ENCODE assay signal across 1 cellular context in the genomic region with DNA sequence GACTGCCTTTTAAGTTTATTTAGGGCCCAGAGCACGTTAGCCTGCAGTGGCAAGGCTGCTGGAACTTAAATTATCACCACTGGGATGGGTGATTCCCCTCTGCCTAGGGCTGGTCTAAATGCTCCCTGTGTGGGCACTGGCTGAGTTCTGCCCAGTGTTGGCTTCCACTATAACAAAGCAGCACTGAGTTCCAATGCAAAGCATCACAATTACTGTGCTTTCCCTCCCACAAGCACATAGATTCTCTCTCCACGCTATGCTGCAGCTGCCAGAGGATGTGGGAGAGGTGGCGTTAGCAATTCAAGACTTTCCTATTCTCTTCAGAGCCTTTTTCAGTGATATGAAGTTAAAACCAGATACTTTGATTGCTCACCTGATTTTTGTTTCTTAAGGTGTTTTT.
TF ChIP-seq lines count a peak whose summit lies in the region.

No MANE protein-coding gene starts in this region.

TF ChIP-seq in GM23338, 12 proteins besides CTCF, POLR2A, EP300 and RAD21 (continued from another document):
- TF ChIP-seq ZNF462 (CRISPR knock-in tag; IDR thresholded peaks at IDR 0.05) (no peak), EZH2phosphoT487 (IDR thresholded peaks at IDR 0.05; ENCODE audit: unreplicated experiment) (no peak), NANOG (IDR thresholded peaks at IDR 0.05; ENCODE audit: borderline replicate concordance) (no peak), POLR2AphosphoS5 (IDR thresholded peaks at IDR 0.05; ENCODE audit: low read depth) (no peak), CREB1 (CRISPR knock-in tag; IDR thresholded peaks at IDR 0.05; ENCODE audit: low read depth) (no peak), JUNB (IDR thresholded peaks at IDR 0.05; ENCODE audit: unreplicated experiment) (no peak), EZH2 (IDR thresholded peaks at IDR 0.05; ENCODE audit: low read depth, unreplicated experiment) (no peak), ZNF331 (CRISPR knock-in tag; IDR thresholded peaks at IDR 0.05; ENCODE audit: low read depth) (no peak), ZNF114 (CRISPR knock-in tag; IDR thresholded peaks at IDR 0.05) (no peak)
- TF ChIP-seq, protein P1, sequence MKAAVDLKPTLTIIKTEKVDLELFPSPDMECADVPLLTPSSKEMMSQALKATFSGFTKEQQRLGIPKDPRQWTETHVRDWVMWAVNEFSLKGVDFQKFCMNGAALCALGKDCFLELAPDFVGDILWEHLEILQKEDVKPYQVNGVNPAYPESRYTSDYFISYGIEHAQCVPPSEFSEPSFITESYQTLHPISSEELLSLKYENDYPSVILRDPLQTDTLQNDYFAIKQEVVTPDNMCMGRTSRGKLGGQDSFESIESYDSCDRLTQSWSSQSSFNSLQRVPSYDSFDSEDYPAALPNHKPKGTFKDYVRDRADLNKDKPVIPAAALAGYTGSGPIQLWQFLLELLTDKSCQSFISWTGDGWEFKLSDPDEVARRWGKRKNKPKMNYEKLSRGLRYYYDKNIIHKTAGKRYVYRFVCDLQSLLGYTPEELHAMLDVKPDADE (IDR thresholded peaks at IDR 0.05): no peak
- TF ChIP-seq, protein P2, sequence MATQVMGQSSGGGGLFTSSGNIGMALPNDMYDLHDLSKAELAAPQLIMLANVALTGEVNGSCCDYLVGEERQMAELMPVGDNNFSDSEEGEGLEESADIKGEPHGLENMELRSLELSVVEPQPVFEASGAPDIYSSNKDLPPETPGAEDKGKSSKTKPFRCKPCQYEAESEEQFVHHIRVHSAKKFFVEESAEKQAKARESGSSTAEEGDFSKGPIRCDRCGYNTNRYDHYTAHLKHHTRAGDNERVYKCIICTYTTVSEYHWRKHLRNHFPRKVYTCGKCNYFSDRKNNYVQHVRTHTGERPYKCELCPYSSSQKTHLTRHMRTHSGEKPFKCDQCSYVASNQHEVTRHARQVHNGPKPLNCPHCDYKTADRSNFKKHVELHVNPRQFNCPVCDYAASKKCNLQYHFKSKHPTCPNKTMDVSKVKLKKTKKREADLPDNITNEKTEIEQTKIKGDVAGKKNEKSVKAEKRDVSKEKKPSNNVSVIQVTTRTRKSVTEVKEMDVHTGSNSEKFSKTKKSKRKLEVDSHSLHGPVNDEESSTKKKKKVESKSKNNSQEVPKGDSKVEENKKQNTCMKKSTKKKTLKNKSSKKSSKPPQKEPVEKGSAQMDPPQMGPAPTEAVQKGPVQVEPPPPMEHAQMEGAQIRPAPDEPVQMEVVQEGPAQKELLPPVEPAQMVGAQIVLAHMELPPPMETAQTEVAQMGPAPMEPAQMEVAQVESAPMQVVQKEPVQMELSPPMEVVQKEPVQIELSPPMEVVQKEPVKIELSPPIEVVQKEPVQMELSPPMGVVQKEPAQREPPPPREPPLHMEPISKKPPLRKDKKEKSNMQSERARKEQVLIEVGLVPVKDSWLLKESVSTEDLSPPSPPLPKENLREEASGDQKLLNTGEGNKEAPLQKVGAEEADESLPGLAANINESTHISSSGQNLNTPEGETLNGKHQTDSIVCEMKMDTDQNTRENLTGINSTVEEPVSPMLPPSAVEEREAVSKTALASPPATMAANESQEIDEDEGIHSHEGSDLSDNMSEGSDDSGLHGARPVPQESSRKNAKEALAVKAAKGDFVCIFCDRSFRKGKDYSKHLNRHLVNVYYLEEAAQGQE (IDR thresholded peaks at IDR 0.05; ENCODE audit: unreplicated experiment): no peak
